In the genomic region with DNA sequence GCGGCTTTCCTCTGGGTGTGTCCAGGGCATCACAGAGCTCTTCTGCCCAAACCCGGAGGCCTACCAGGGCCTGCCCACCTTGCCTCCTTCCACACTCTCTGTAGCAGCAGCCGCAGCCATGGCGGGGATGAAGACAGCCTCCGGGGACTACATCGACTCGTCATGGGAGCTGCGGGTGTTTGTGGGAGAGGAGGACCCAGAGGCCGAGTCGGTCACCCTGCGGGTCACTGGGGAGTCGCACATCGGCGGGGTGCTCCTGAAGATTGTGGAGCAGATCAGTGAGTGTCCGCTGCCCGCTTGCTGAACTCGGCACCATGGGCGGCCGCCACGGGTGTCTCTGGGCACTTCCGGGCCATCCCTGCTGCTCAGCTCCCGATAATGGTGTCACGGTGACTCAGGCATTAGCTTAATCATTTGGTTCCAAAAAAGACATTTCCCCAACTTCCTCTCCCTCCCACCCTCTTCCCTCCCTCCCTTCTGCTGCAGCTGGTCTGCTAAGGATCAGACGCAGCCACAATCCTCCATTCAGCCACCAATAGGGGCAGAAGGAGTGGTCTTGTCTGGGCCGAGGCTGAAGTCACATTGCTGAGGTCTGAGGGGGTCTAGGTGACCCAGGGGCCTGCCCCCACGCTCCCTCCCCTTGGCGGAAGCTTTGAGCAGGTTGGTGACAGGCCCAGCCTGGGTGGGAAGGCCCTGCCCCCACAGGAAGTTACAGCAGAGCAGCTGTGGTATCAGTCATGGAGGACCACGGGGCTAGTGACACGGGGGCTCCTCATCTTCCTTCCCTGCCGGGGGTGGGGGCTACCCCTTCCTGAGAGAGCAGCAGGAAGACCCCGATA, we compare ENCODE assay signal across 8 cellular contexts. TPM values are rescaled to one million over a fixed set of nuclear protein-coding genes. Genes with fewer than 3 reads are reported as not detected.
A peak's percentile ranks its signal among the peaks of the same experiment; 100 is the strongest.
DNase-seq lines count a peak whose midpoint lies in the region; ATAC-seq, FAIRE-seq and TF ChIP-seq lines count a peak whose summit lies in the region.

No MANE protein-coding gene starts in this region.

- peak; percentile 97 for DNase-seq in GM12891 (ENCODE audit: insufficient read length, low spot score)
- peak; percentile 85 for DNase-seq in activated naive CD4-positive, alpha-beta T cell treated with Interleukin-2 at 50 U/mL for 16 hours
- peak; percentile 83 to 89 (median 87) for DNase-seq in right cardiac atrium
- DNase-seq in stimulated activated CD4-positive, alpha-beta T cell treated with anti-CD3 and anti-CD28 coated beads, Interleukin-2, amount 100 ng/mL, for 4 hours (ENCODE audit: low read depth): peak; percentile 82
- no peak for DNase-seq in type B pancreatic cell (ENCODE audit: extremely low spot score, unreplicated experiment)
- DNase-seq in NCI-H1105 (lab: John Stamatoyannopoulos, UW): no peak

- H3K36me3 Mint-ChIP-seq in type B pancreatic cell: peaks cover 17% of the 10 kb centered on the region

- intact Hi-C loops in right cardiac atrium (cut with DNase I): loop anchor here in 1 of 4 donors (2.0 to 5.0 kb wide), 2 partner anchors 43 to 95 kb away; a partner anchor contains a TSS

- ATAC-seq in HG02852 (IDR thresholded peaks at IDR 0.05; ENCODE audit: unreplicated experiment): peak; percentile 56
- peak; percentile 60 to 71 for ATAC-seq in right cardiac atrium

- no peak for TF ChIP-seq CTCF in type B pancreatic cell (conservative IDR thresholded peaks at IDR 0.05)

- H3K4me3 ChIP-seq in right cardiac atrium (ENCODE audit: low read length): peak overlapping the region; percentile 13

- H3K4me1 Mint-ChIP-seq in type B pancreatic cell (ENCODE audit: unreplicated experiment): peaks cover 10% of the 10 kb centered on the region

- 28% methylated on average over 31 of the region's 31 CpGs for WGBS in right cardiac atrium

- TF ChIP-seq POLR2A in GM12891 (IDR thresholded peaks at IDR 0.05; ENCODE audit: low read depth, low read length) (no peak; the same call in 1 of the 2 replicates), Raji (IDR thresholded peaks at IDR 0.05; ENCODE audit: insufficient read depth, low read depth, low read length) (peak; percentile 81)

- no peaks in the 10 kb centered on the region for H3K9me3 ChIP-seq in right cardiac atrium (ENCODE audit: control insufficient read depth, low read length)

- peak; percentile 98 for FAIRE-seq in GM12891 (lab: Jason Lieb, UNC)

- H3K27ac Mint-ChIP-seq in type B pancreatic cell: no peak overlapping the region

- no peaks in the 10 kb centered on the region for H3K9me3 Mint-ChIP-seq in type B pancreatic cell

- no peaks in the 10 kb centered on the region for H3K27me3 ChIP-seq in right cardiac atrium (ENCODE audit: control insufficient read depth, insufficient read depth)

- no peaks in the 10 kb centered on the region for H3K4me1 ChIP-seq in right cardiac atrium (ENCODE audit: control insufficient read depth, insufficient read depth, low read length)

- H3K27me3 Mint-ChIP-seq in type B pancreatic cell: no peaks in the 10 kb centered on the region

- no peak overlapping the region for H3K4me3 Mint-ChIP-seq in type B pancreatic cell

- peak overlapping the region; percentile 73 for H3K27ac ChIP-seq in right cardiac atrium (ENCODE audit: low read length)

TF ChIP-seq in GM12891, 5 proteins besides CTCF, POLR2A, EP300 and RAD21:
- TF ChIP-seq PAX5 (IDR thresholded peaks at IDR 0.05; ENCODE audit: insufficient read depth, low read length, severe bottlenecking): no peak
- no peak for TF ChIP-seq POU2F2 (IDR thresholded peaks at IDR 0.05; ENCODE audit: low read depth, low read length)
- TF ChIP-seq SPI1 (IDR thresholded peaks at IDR 0.05; ENCODE audit: low read depth, low read length): 0 out of 2 replicates have a peak, but pooled peaks have one; percentile 29
- TF ChIP-seq POLR2AphosphoS5 (IDR thresholded peaks at IDR 0.05; ENCODE audit: low read depth, low read length): peak; percentile 85
- TF ChIP-seq TAF1 (IDR thresholded peaks at IDR 0.05; ENCODE audit: low read depth, low read length): peak; percentile 87; the same call in 1 of the 2 replicates

RNA-seq across cellular contexts. Expression of a gene that starts 0.9 kb away (rescaled TPM):
- 98.2 TPM for polyA plus RNA-seq in GM12891 (2012; ENCODE audit: low read depth, missing spikeins)
- 10 to 100 TPM in 3 of 4 donors, 1 to 10 TPM in 1; 5.9 to 17.5 (median 12.3) TPM for total RNA-seq in right cardiac atrium
- 5.2 TPM for polyA plus RNA-seq in right cardiac atrium
- total RNA-seq in type B pancreatic cell (ENCODE audit: low replicate concordance): 3.5 and 6.9 TPM in 2 replicates

RNA-seq across cellular contexts. Expression of a gene that starts 18.5 kb away (rescaled TPM):
- 66.1 TPM for polyA plus RNA-seq in GM12891 (2012; ENCODE audit: low read depth, missing spikeins)
- total RNA-seq in right cardiac atrium (10 to 100 TPM; 55.3 to 78.1 (median 67.4) TPM), type B pancreatic cell (ENCODE audit: low replicate concordance) (34.2 and 38.9 TPM in 2 replicates)
- 95.4 TPM for polyA plus RNA-seq in right cardiac atrium

RNA-seq across cellular contexts. Expression of a gene that starts 18.6 kb away (rescaled TPM):
- polyA plus RNA-seq in GM12891 (2012; ENCODE audit: low read depth, missing spikeins): 68.6 TPM
- total RNA-seq in right cardiac atrium: 10 to 100 TPM; 71.7 to 82.1 (median 78.1) TPM
- 65.7 TPM for polyA plus RNA-seq in right cardiac atrium
- total RNA-seq in type B pancreatic cell (ENCODE audit: low replicate concordance): 47.9 and 49.0 TPM in 2 replicates

RNA-seq across cellular contexts. Expression of a gene that starts 21.5 kb away (rescaled TPM):
- polyA plus RNA-seq in GM12891 (2012; ENCODE audit: low read depth, missing spikeins): 115 TPM
- total RNA-seq in right cardiac atrium (100 to 1,000 TPM in 2 of 4 donors, 10 to 100 TPM in 2; 93.0 to 170 (median 122) TPM), type B pancreatic cell (ENCODE audit: low replicate concordance) (176 and 206 TPM in 2 replicates)
- 99.7 TPM for polyA plus RNA-seq in right cardiac atrium

RNA-seq across cellular contexts. Expression of a gene that starts 22.9 kb away (rescaled TPM):
- 50.3 TPM for polyA plus RNA-seq in GM12891 (2012; ENCODE audit: low read depth, missing spikeins)
- 10 to 100 TPM; 46.3 to 61.0 (median 49.5) TPM for total RNA-seq in right cardiac atrium
- polyA plus RNA-seq in right cardiac atrium: 95.7 TPM
- total RNA-seq in type B pancreatic cell (ENCODE audit: low replicate concordance): 48.2 and 50.8 TPM in 2 replicates

Comparison
In these comparisons a context has a peak if more than half of its experiments do, and no peak if none do; other contexts are left out.
1. DNase-seq: peak in GM12891 (single experiment), activated naive CD4-positive, alpha-beta T cell treated with Interleukin-2 at 50 U/mL for 16 hours (single experiment), right cardiac atrium (3 of 3) and stimulated activated CD4-positive, alpha-beta T cell treated with anti-CD3 and anti-CD28 coated beads, Interleukin-2, amount 100 ng/mL, for 4 hours (single experiment); none in type B pancreatic cell (single experiment) and NCI-H1105 (single experiment).